Comparison of ENCODE assay signal across 10 cellular contexts in genomic region chr2:178484245-178485041, GRCh38. TPM values are rescaled to one million over a fixed set of nuclear protein-coding genes. Genes with fewer than 3 reads are reported as not detected.
DNase-seq lines count a peak whose midpoint lies in the region; ATAC-seq and TF ChIP-seq lines count a peak whose summit lies in the region.
"Had no signal": no experiment of that assay in that cellular context is flagged by ENCODE, and none has a peak within 500 bp of the region (broad histone marks: within the 10 kb centered on the region; RNA-seq: fewer than 3 reads in every experiment).

No MANE protein-coding gene starts in this region.

- TF ChIP-seq CTCF in Calu3 (IDR thresholded peaks at IDR 0.05; ENCODE audit: unreplicated experiment) (no peak), adrenal gland (IDR thresholded peaks at IDR 0.05) (no peak), H9 (conservative IDR thresholded peaks at IDR 0.05) (no peak)

- no peaks in the 10 kb centered on the region for H4K20me1 ChIP-seq in H9 (ENCODE audit: control insufficient read depth, insufficient read depth, insufficient read length)

- peaks cover 3% of the 10 kb centered on the region; the same call in 1 of the 2 replicates for H3K79me2 ChIP-seq in H9 (ENCODE audit: insufficient read depth, low read length)

- peak overlapping the region; percentile 52 for H3K27ac Mint-ChIP-seq in Calu3 (ENCODE audit: unreplicated experiment)
- no peak overlapping the region; a peak in 1 of 7 replicates for H3K27ac Mint-ChIP-seq in H9
- no peak overlapping the region for H3K27ac Mint-ChIP-seq in activated CD4-positive, alpha-beta T cell treated with anti-CD3 and anti-CD28 coated beads, Interleukin-2, amount 10 ng/mL, durations not matched to agents 7 days and 5 days
- H3K27ac Mint-ChIP-seq: activated naive CD8-positive, alpha-beta T cell treated with anti-CD3 and anti-CD28 coated beads for 36 hours had no signal

- peaks cover 7% of the 10 kb centered on the region for H3K23me2 ChIP-seq in H9 (ENCODE audit: insufficient read length, low read depth, low read length, poor library complexity, severe bottlenecking)

- H3K27me3 Mint-ChIP-seq in Calu3 (ENCODE audit: unreplicated experiment) (no peaks in the 10 kb centered on the region), H9 (ENCODE audit: low read depth) (no peaks in the 10 kb centered on the region; the same call in 1 of the 2 replicates)
- no peaks in the 10 kb centered on the region for H3K27me3 Mint-ChIP-seq in activated CD4-positive, alpha-beta T cell treated with anti-CD3 and anti-CD28 coated beads, Interleukin-2, amount 10 ng/mL, durations not matched to agents 7 days and 5 days
- H3K27me3 Mint-ChIP-seq: activated naive CD8-positive, alpha-beta T cell treated with anti-CD3 and anti-CD28 coated beads for 36 hours had no signal

- no peak overlapping the region for H2BK12ac ChIP-seq in H9 (ENCODE audit: insufficient read length, low read depth, low read length)

- no peak overlapping the region for H3K9ac ChIP-seq in H9 (ENCODE audit: extremely low read depth, insufficient read length, low read length)

- BruUV-seq in Calu3 (replicated peaks; lab: Mats Ljungman, UMichigan): no TSS peak

- H3K14ac ChIP-seq in H9 (ENCODE audit: insufficient read depth, low read length): no peak overlapping the region

- H3K9me3 ChIP-seq in adrenal gland (replicated peaks in 1 of 3): no peaks in the 10 kb centered on the region
- H3K9me3 ChIP-seq in H9 (ENCODE audit: control insufficient read depth, low read depth, low read length): no peaks in the 10 kb centered on the region

- no peak overlapping the region for H2BK5ac ChIP-seq in H9 (ENCODE audit: insufficient read length, low read length)

- H3K4me1 Mint-ChIP-seq in Calu3 (ENCODE audit: low read depth, unreplicated experiment) (peaks cover 29% of the 10 kb centered on the region), H9 (peaks cover 18 to 23% of the 10 kb centered on the region in 2 experiments)
- peaks cover 33% of the 10 kb centered on the region for H3K4me1 Mint-ChIP-seq in activated CD4-positive, alpha-beta T cell treated with anti-CD3 and anti-CD28 coated beads, Interleukin-2, amount 10 ng/mL, durations not matched to agents 7 days and 5 days

- no peak overlapping the region for H2BK15ac ChIP-seq in H9 (ENCODE audit: low read depth, low read length)

- H4K5ac ChIP-seq in H9 (ENCODE audit: insufficient read length, low read depth, low read length): no peak overlapping the region

- H3K4me3 Mint-ChIP-seq in Calu3 (ENCODE audit: low read depth, unreplicated experiment) (no peak overlapping the region), H9 (no peak overlapping the region)
- H3K4me3 Mint-ChIP-seq in activated CD4-positive, alpha-beta T cell treated with anti-CD3 and anti-CD28 coated beads, Interleukin-2, amount 10 ng/mL, durations not matched to agents 7 days and 5 days: no peak overlapping the region
- H3K4me3 Mint-ChIP-seq: activated naive CD8-positive, alpha-beta T cell treated with anti-CD3 and anti-CD28 coated beads for 36 hours had no signal

- H3K56ac ChIP-seq in H9 (ENCODE audit: insufficient read length, low read depth, low read length): no peak overlapping the region

- POLR2A ChIA-PET in activated CD4-positive, alpha-beta T cell treated with anti-CD3 and anti-CD28 coated beads, Interleukin-2, amount 10 ng/mL, durations not matched to agents 7 days and 5 days (lab: Charles Lee): no interaction called here

- H3K4me2 ChIP-seq in H9 (ENCODE audit: insufficient read depth, insufficient read length, low read length): no peak overlapping the region

- peaks cover 3% of the 10 kb centered on the region for H3K79me1 ChIP-seq in H9 (ENCODE audit: insufficient read depth, low read depth, low read length, poor library complexity, severe bottlenecking)

- H3T11ph ChIP-seq in H9 (ENCODE audit: low read length): no peak overlapping the region

- no peak overlapping the region for H2BK20ac ChIP-seq in H9 (ENCODE audit: low read depth, low read length, poor library complexity, severe bottlenecking)

- H3K36me3 Mint-ChIP-seq in Calu3 (ENCODE audit: insufficient read depth, unreplicated experiment) (peaks cover 31% of the 10 kb centered on the region), H9 (ENCODE audit: insufficient read depth in 1 of 3, low read depth in 3 of 3) (peaks cover 0 to 9% (median 4%) of the 10 kb centered on the region in 3 experiments; a peak in 3 of 7 replicates)
- H3K36me3 Mint-ChIP-seq in activated CD4-positive, alpha-beta T cell treated with anti-CD3 and anti-CD28 coated beads, Interleukin-2, amount 10 ng/mL, durations not matched to agents 7 days and 5 days (ENCODE audit: low read depth): peaks cover 40% of the 10 kb centered on the region

- no peak overlapping the region for H4K91ac ChIP-seq in H9 (ENCODE audit: insufficient read length, low read depth, low read length)

- no peak overlapping the region for H2BK120ac ChIP-seq in H9 (ENCODE audit: low read depth, low read length, poor library complexity, severe bottlenecking)

- ATAC-seq in HG03342 (IDR thresholded peaks at IDR 0.05; ENCODE audit: unreplicated experiment): no peak

- TF ChIP-seq POLR2A in adrenal gland (IDR thresholded peaks at IDR 0.05): no peak

- H3K36me3 ChIP-seq in adrenal gland (replicated peaks in 1 of 2): no peaks in the 10 kb centered on the region

- H2AFZ ChIP-seq in H9 (ENCODE audit: low read length): no peak overlapping the region

- H3K4ac ChIP-seq in H9 (ENCODE audit: low read depth, low read length): no peak overlapping the region

- CTCF ChIA-PET in Calu3 (lab: Charles Lee): interaction anchor here (0.6 kb wide), 1 partner anchor 1844 kb away, joined by 3 read pairs; no protein-coding TSS in a partner anchor
- CTCF ChIA-PET in activated CD4-positive, alpha-beta T cell treated with anti-CD3 and anti-CD28 coated beads, Interleukin-2, amount 10 ng/mL, durations not matched to agents 7 days and 5 days (lab: Charles Lee): interaction anchor here (0.6 kb wide), 1 partner anchor 38 kb away, joined by 3 read pairs; no protein-coding TSS in a partner anchor

- no peak overlapping the region for H3K23ac ChIP-seq in H9 (ENCODE audit: insufficient read length, low read depth, low read length)

- H3K27me3 ChIP-seq in adrenal gland: no peaks in the 10 kb centered on the region
- no peaks in the 10 kb centered on the region for H3K27me3 ChIP-seq in H9 (ENCODE audit: insufficient read depth, low read length)

- no peaks in the 10 kb centered on the region for H3K9me3 Mint-ChIP-seq in Calu3 (ENCODE audit: low read depth, unreplicated experiment)
- no peaks in the 10 kb centered on the region; a peak in 1 of 5 replicates for H3K9me3 Mint-ChIP-seq in H9
- no peaks in the 10 kb centered on the region for H3K9me3 Mint-ChIP-seq in activated CD4-positive, alpha-beta T cell treated with anti-CD3 and anti-CD28 coated beads, Interleukin-2, amount 10 ng/mL, durations not matched to agents 7 days and 5 days
- H3K9me3 Mint-ChIP-seq: activated naive CD8-positive, alpha-beta T cell treated with anti-CD3 and anti-CD28 coated beads for 36 hours had no signal

- peaks cover 33 to 56% of the 10 kb centered on the region in 2 donors for H3K4me1 ChIP-seq in adrenal gland (replicated peaks in 1 of 2)
- peaks cover 3% of the 10 kb centered on the region; the same call in 1 of the 2 replicates for H3K4me1 ChIP-seq in H9 (ENCODE audit: insufficient read depth, low read length)

- H3K4me3 ChIP-seq in adrenal gland: peak overlapping the region in 1 of 4 donors; percentile 4

- intact Hi-C loops in Calu3 (cut with micrococcal nuclease; ENCODE audit: unreplicated experiment) (no loop called here), adrenal gland (cut with DNase I) (no loop called here)

- H4K8ac ChIP-seq in H9 (replicated peaks; ENCODE audit: insufficient read length, low read depth, low read length): no peak overlapping the region

- DNase-seq in Calu3 (peak; percentile 50), NCI-H1436 treated with DMSO at 0.1 percent for 48 hours (lab: John Stamatoyannopoulos, UW) (peak; percentile 24), adrenal gland (peak; percentile 66 to 87 (median 73)), kidney tubule cell (ENCODE audit: low spot score) (peak; percentile 68), H9 (no peak)
- DNase-seq in activated CD4-positive, alpha-beta T cell treated with anti-CD3 and anti-CD28 coated beads, Interleukin-2, amount 50 U/mL, for 48 hours: no peak
- no peak for DNase-seq in activated CD4-positive, alpha-beta T cell treated with anti-CD3 and anti-CD28 coated beads, Interleukin-2, amount 10 ng/mL, durations not matched to agents 7 days and 5 days
- DNase-seq: activated naive CD8-positive, alpha-beta T cell treated with anti-CD3 and anti-CD28 coated beads for 36 hours; NCI-H524 had no signal

- peak overlapping the region in 4 of 5 donors; percentile 19 to 69 (median 36) for H3K27ac ChIP-seq in adrenal gland
- H3K27ac ChIP-seq in H9 (ENCODE audit: insufficient read length, low read depth, low read length): no peak overlapping the region

- H2AK5ac ChIP-seq in H9 (ENCODE audit: insufficient read length, low read length): no peak overlapping the region

- H3K18ac ChIP-seq in H9 (ENCODE audit: insufficient read length, low read depth, low read length): no peak overlapping the region

- WGBS in adrenal gland, 4 donors: 21 to 32% (median 24%) methylated on average over 6 of the region's 6 CpGs
- no CpG with 5 or more reads among the region's 6 CpGs for WGBS in H9 (ENCODE audit: extremely low coverage, insufficient read length, low lambda C conversion rate)

RNA-seq across cellular contexts. Expression of gene PLEKHA3, which starts 4.2 kb away (rescaled TPM):
- total RNA-seq in Calu3 (2022): 33.0 and 34.9 TPM in 2 replicates
- 10 to 100 TPM; 11.1 to 96.4 (median 40.1) TPM for total RNA-seq in adrenal gland
- polyA plus RNA-seq in adrenal gland: 10 to 100 TPM in 1 of 3 donors, 1 to 10 TPM in 2; 1.8 to 33.4 (median 3.5) TPM
- 23.5 and 25.9 TPM in 2 replicates for total RNA-seq in H9 (2021)
- 10 to 100 TPM; 21.4 to 24.7 TPM for total RNA-seq in activated CD4-positive, alpha-beta T cell treated with anti-CD3 and anti-CD28 coated beads, Interleukin-2, amount 10 ng/mL, durations not matched to agents 7 days and 5 days

RNA-seq across cellular contexts. Expression of gene FKBP7, which starts 6.0 kb away (rescaled TPM):
- total RNA-seq in Calu3 (2022): 8.8 and 8.9 TPM in 2 replicates
- 10 to 100 TPM in 3 of 8 donors, 1 to 10 TPM in 5; 5.3 to 14.3 (median 8.4) TPM for total RNA-seq in adrenal gland
- 10 to 100 TPM in 1 of 3 donors, 1 to 10 TPM in 2; 7.4 to 18.0 (median 8.9) TPM for polyA plus RNA-seq in adrenal gland
- 4.5 and 4.8 TPM in 2 replicates for total RNA-seq in H9 (2021)
- 1 to 10 TPM; 1.4 to 2.1 TPM for total RNA-seq in activated CD4-positive, alpha-beta T cell treated with anti-CD3 and anti-CD28 coated beads, Interleukin-2, amount 10 ng/mL, durations not matched to agents 7 days and 5 days

RNA-seq across cellular contexts. Expression of gene PJVK, which starts 33.3 kb away (rescaled TPM):
- 2.6 and 4.3 TPM in 2 replicates for total RNA-seq in Calu3 (2022)
- 1 to 10 TPM in 6 of 8 donors, under 1 TPM in 1, not detected in 1; 0.70 to 4.8 (median 2.9) TPM for total RNA-seq in adrenal gland
- 10 to 100 TPM in 2 of 3 donors, 1 to 10 TPM in 1; 3.2 to 19.6 (median 11.6) TPM for polyA plus RNA-seq in adrenal gland
- 4.0 and 4.7 TPM in 2 replicates for total RNA-seq in H9 (2021)
- total RNA-seq in activated CD4-positive, alpha-beta T cell treated with anti-CD3 and anti-CD28 coated beads, Interleukin-2, amount 10 ng/mL, durations not matched to agents 7 days and 5 days: 1 to 10 TPM; 1.5 to 2.2 TPM

RNA-seq across cellular contexts. Expression of gene PRKRA, which starts 33.5 kb away (rescaled TPM):
- total RNA-seq in Calu3 (2022): 50.0 and 53.2 TPM in 2 replicates
- 10 to 100 TPM; 34.5 to 54.4 (median 42.3) TPM for total RNA-seq in adrenal gland
- polyA plus RNA-seq in adrenal gland: 10 to 100 TPM; 33.5 to 55.2 (median 38.9) TPM
- total RNA-seq in H9 (2021): 60.1 and 61.5 TPM in 2 replicates
- total RNA-seq in activated CD4-positive, alpha-beta T cell treated with anti-CD3 and anti-CD28 coated beads, Interleukin-2, amount 10 ng/mL, durations not matched to agents 7 days and 5 days: 10 to 100 TPM; 37.4 to 38.2 TPM

Comparison
In these comparisons a context has a peak if more than half of its experiments do, and no peak if none do; other contexts are left out.
1. DNase-seq: peak in Calu3 (single experiment), NCI-H1436 treated with DMSO at 0.1 percent for 48 hours (single experiment), adrenal gland (7 of 7) and kidney tubule cell (single experiment); none in H9 (single experiment), activated CD4-positive, alpha-beta T cell treated with anti-CD3 and anti-CD28 coated beads, Interleukin-2, amount 50 U/mL, for 48 hours (0 of 2) and activated CD4-positive, alpha-beta T cell treated with anti-CD3 and anti-CD28 coated beads, Interleukin-2, amount 10 ng/mL, durations not matched to agents 7 days and 5 days (single experiment).